ENCODE assay signal across 8 cellular contexts in genomic region chr12:57474862-57475261, GRCh38. TPM values are rescaled to one million over a fixed set of nuclear protein-coding genes. Genes with fewer than 3 reads are reported as not detected.
DNase-seq lines count a peak whose midpoint lies in the region; ATAC-seq and TF ChIP-seq lines count a peak whose summit lies in the region.
"Had no signal": no experiment of that assay in that cellular context is flagged by ENCODE, and none has a peak within 500 bp of the region (broad histone marks: within the 10 kb centered on the region; RNA-seq: fewer than 3 reads in every experiment).

No MANE protein-coding gene starts in this region.

- H3K27me3 Mint-ChIP-seq in activated T-cell treated with anti-CD3 and anti-CD28 coated beads, Interleukin-2, amount 50 U/mL, for 24 hours: no peaks in the 10 kb centered on the region

- peaks cover 0 to 64% (median 52%) of the 10 kb centered on the region in 6 donors for H3K36me3 ChIP-seq in spleen

- H3K9me3 ChIP-seq in spleen: no peaks in the 10 kb centered on the region

- WGBS in spleen, 5 donors: 86 to 94% (median 90%) methylated on average over 7 of the region's 7 CpGs

- no peaks in the 10 kb centered on the region for H3K9me3 Mint-ChIP-seq in activated T-cell treated with anti-CD3 and anti-CD28 coated beads, Interleukin-2, amount 50 U/mL, for 24 hours

- H3K27ac ChIP-seq in spleen: peak overlapping the region in 3 of 8 donors; percentile 93 to 96 (median 95)

- ATAC-seq in GM18498 (IDR thresholded peaks at IDR 0.05; ENCODE audit: unreplicated experiment): no peak
- ATAC-seq: HCT116 had no signal

- peaks cover 81% of the 10 kb centered on the region for H3K36me3 Mint-ChIP-seq in activated T-cell treated with anti-CD3 and anti-CD28 coated beads, Interleukin-2, amount 50 U/mL, for 24 hours (ENCODE audit: low read depth)

- TF ChIP-seq CTCF in spleen (IDR thresholded peaks at IDR 0.05 in 8 of 11, conservative IDR thresholded peaks at IDR 0.05 in 3 of 11): no peak

- intact Hi-C loops in spleen (cut with DNase I; ENCODE audit: low total_unique reads): no loop called here

- peaks cover 0 to 18% (median 0%) of the 10 kb centered on the region in 7 donors for H3K27me3 ChIP-seq in spleen (replicated peaks in 1 of 7)

- peak overlapping the region; percentile 30 for H3K4me3 Mint-ChIP-seq in activated T-cell treated with anti-CD3 and anti-CD28 coated beads, Interleukin-2, amount 50 U/mL, for 24 hours

- H3K4me1 ChIP-seq in spleen: peaks cover 22 to 100% (median 78%) of the 10 kb centered on the region in 6 donors

- peak overlapping the region in 6 of 8 donors; percentile 59 to 89 (median 65) for H3K4me3 ChIP-seq in spleen

- no peak for DNase-seq in activated T-cell treated with anti-CD3 and anti-CD28 coated beads, Interleukin-2, amount 50 U/mL, for 24 hours
- no peak for DNase-seq in activated T-cell treated with anti-CD3 and anti-CD28 coated beads, Interleukin-2, amount 50 U/mL, for 48 hours
- DNase-seq in cerebellum (ENCODE audit: low spot score) (peak; percentile 74), spleen (peak; percentile 69), SW480 (ENCODE audit: low spot score) (no peak)
- DNase-seq: central memory CD4-positive, alpha-beta T cell had no signal

- peak overlapping the region; percentile 27 for H3K27ac Mint-ChIP-seq in activated T-cell treated with anti-CD3 and anti-CD28 coated beads, Interleukin-2, amount 50 U/mL, for 24 hours

- H3K4me1 Mint-ChIP-seq in activated T-cell treated with anti-CD3 and anti-CD28 coated beads, Interleukin-2, amount 50 U/mL, for 24 hours (ENCODE audit: low read depth): peaks cover 68% of the 10 kb centered on the region

- TF ChIP-seq POLR2A in spleen (IDR thresholded peaks at IDR 0.05): no peak

RNA-seq across cellular contexts. Expression of gene ARHGAP9, which starts 4.8 kb away (rescaled TPM):
- 2.1 TPM for total RNA-seq in cerebellum
- 100 to 1,000 TPM; 148 to 328 (median 226) TPM for total RNA-seq in spleen
- 100 to 1,000 TPM; 190 to 400 (median 251) TPM for polyA plus RNA-seq in spleen

RNA-seq across cellular contexts. Expression of gene MARS1, which starts 13.0 kb away (rescaled TPM):
- 82.4 TPM for total RNA-seq in cerebellum
- 100 to 1,000 TPM in 4 of 7 donors, 10 to 100 TPM in 3; 72.4 to 186 (median 146) TPM for total RNA-seq in spleen
- polyA plus RNA-seq in spleen: 100 to 1,000 TPM in 1 of 3 donors, 10 to 100 TPM in 2; 67.4 to 104 (median 89.2) TPM

RNA-seq across cellular contexts. Expression of gene GLI1, which starts 15.3 kb away (rescaled TPM):
- 4.5 TPM for total RNA-seq in cerebellum
- 1 to 10 TPM in 4 of 7 donors, under 1 TPM in 3; 0.46 to 3.6 (median 1.1) TPM for total RNA-seq in spleen
- polyA plus RNA-seq in spleen: 1 to 10 TPM in 1 of 3 donors, under 1 TPM in 2; 0.63 to 1.2 (median 0.77) TPM

RNA-seq across cellular contexts. Expression of gene INHBE, which starts 19.8 kb away (rescaled TPM):
- total RNA-seq in cerebellum (not detected), spleen (not detected)
- under 1 TPM in 1 of 3 donors, not detected in 2; 0.02 TPM for polyA plus RNA-seq in spleen

RNA-seq across cellular contexts. Expression of gene INHBC, which starts 40.3 kb away (rescaled TPM):
- total RNA-seq in cerebellum (not detected), spleen (under 1 TPM in 1 of 7 donors, not detected in 6; 0.19 TPM)
- polyA plus RNA-seq in spleen: not detected

Comparison
In these comparisons a context has a peak if more than half of its experiments do, and no peak if none do; other contexts are left out.
1. DNase-seq: peak in cerebellum (single experiment) and spleen (single experiment); none in activated T-cell treated with anti-CD3 and anti-CD28 coated beads, Interleukin-2, amount 50 U/mL, for 24 hours (single experiment), activated T-cell treated with anti-CD3 and anti-CD28 coated beads, Interleukin-2, amount 50 U/mL, for 48 hours (0 of 2) and SW480 (single experiment).
2. RNA of gene ARHGAP9, which starts 4.8 kb away (total RNA-seq): 148 to 328 TPM in spleen; 2.1 TPM in cerebellum (single experiment); every median in the first group is over 10 times any median in the second.